Comparison of ENCODE assay signal across 8 cellular contexts in the genomic region with DNA sequence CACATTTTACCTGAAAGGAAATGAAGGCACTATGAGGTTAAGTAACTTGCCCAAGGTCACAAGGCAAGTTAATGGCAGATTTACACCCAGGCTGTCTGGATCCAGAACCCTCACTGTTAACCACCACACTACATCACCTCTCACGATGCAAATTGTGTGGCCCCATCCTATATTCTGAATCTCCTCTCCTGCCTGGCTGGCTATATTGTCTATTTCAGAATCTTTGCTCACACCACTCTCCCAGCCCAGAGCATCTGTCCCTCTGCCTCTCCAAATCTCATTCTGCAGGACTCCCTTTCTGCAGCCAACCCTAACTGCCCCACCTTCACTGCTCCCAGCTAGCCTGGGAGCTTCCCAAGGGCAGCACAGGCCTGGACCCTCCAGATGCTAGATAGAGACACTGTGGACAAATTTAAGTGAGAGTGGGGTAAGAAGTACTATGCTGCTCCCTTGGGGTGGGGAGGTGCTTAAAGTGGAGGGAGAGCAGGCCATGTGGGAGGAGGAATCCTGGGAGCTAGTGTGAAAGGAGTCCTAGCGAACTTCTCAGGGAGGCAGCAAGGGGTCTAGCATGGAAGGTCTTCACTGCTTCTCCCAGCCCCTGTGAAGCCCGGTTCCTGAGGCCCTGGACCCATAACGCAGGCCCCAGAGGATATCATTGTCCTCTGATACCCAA. TPM values are rescaled to one million over a fixed set of nuclear protein-coding genes. Genes with fewer than 3 reads are reported as not detected.
DNase-seq lines count a peak whose midpoint lies in the region; ATAC-seq and TF ChIP-seq lines count a peak whose summit lies in the region.

No MANE protein-coding gene starts in this region.

- peaks cover 16 to 29% of the 10 kb centered on the region in 2 donors for H3K4me1 ChIP-seq in thoracic aorta (ENCODE audit: control insufficient read depth in 1 of 2, low read depth in 2 of 2)

- no peaks in the 10 kb centered on the region for H3K9me3 ChIP-seq in thoracic aorta

- H3K27ac ChIP-seq in thoracic aorta, result peak overlapping the region; percentile 56 to 72

- no peaks in the 10 kb centered on the region for H3K27me3 ChIP-seq in thoracic aorta (replicated peaks; ENCODE audit: insufficient read depth)

- DNase-seq in DMS 273 (lab: John Stamatoyannopoulos, UW; ENCODE audit: unreplicated experiment), result peak; percentile 60
- peak; percentile 59 to 73 for DNase-seq in Kasumi-1 (lab: John Stamatoyannopoulos, UW)
- DNase-seq in astrocyte of the spinal cord (ENCODE audit: low read depth, low spot score), result no peak
- peak; percentile 28 for DNase-seq in kidney glomerular epithelial cell (lab: John Stamatoyannopoulos, UW)
- no peak for DNase-seq in thoracic aorta (ENCODE audit: low spot score)
- no peak for DNase-seq in COLO829 (ENCODE audit: low spot score)
- DNase-seq in NK-92 treated with Interleukin-12 subunit alpha and Interleukin-12 subunit beta, amount 100 ng/mL, for 24 hours (lab: John Stamatoyannopoulos, UW), result no peak

- TF ChIP-seq CTCF in astrocyte of the spinal cord (IDR thresholded peaks at IDR 0.05; ENCODE audit: low read depth, low read length) (no peak), thoracic aorta (IDR thresholded peaks at IDR 0.05) (no peak)

- no peak for ATAC-seq in thoracic aorta (ENCODE audit: insufficient number of reproducible peaks, low FRiP score, low read depth)
- ATAC-seq in HG03521 (IDR thresholded peaks at IDR 0.05; ENCODE audit: unreplicated experiment), result no peak

- in situ Hi-C loops in astrocyte of the spinal cord (cut with HindIII; ENCODE audit: low sequenced_read_pairs), result no loop called here

- no peaks in the 10 kb centered on the region for H3K36me3 ChIP-seq in thoracic aorta

- H3K4me3 ChIP-seq in astrocyte of the spinal cord (ENCODE audit: low read depth, low read length) (peak overlapping the region; percentile 61), thoracic aorta (peak overlapping the region; percentile 97)

RNA-seq across cellular contexts. Expression of gene CUEDC2, which starts 0.8 kb away (rescaled TPM):
- total RNA-seq in thoracic aorta, result 10 to 100 TPM; 40.8 to 53.2 TPM

RNA-seq across cellular contexts. Expression of gene FBXL15, which starts 11.0 kb away (rescaled TPM):
- 10 to 100 TPM; 19.8 to 24.0 TPM for total RNA-seq in thoracic aorta

RNA-seq across cellular contexts. Expression of gene PSD, which starts 13.0 kb away (rescaled TPM):
- under 1 TPM in 1 of 2 donors, not detected in 1; 0.21 TPM for total RNA-seq in thoracic aorta

RNA-seq across cellular contexts. Expression of gene C10orf95, which starts 19.8 kb away (rescaled TPM):
- total RNA-seq in thoracic aorta, result not detected

RNA-seq across cellular contexts. Expression of gene NFKB2, which starts 36.1 kb away (rescaled TPM):
- 10 to 100 TPM; 26.8 to 40.9 TPM for total RNA-seq in thoracic aorta

Comparison
In these comparisons a context has a peak if more than half of its experiments do, and no peak if none do; other contexts are left out.
1. DNase-seq: peak in DMS 273 (single experiment), Kasumi-1 (2 of 2) and kidney glomerular epithelial cell (single experiment); none in astrocyte of the spinal cord (single experiment), thoracic aorta (single experiment), COLO829 (single experiment) and NK-92 treated with Interleukin-12 subunit alpha and Interleukin-12 subunit beta, amount 100 ng/mL, for 24 hours (single experiment).